1 cellular context compared by ENCODE assay signal in genomic region chr12:5204271-5204670, GRCh38.
A peak's percentile ranks its signal among the peaks of the same experiment; 100 is the strongest.
TF ChIP-seq lines count a peak whose summit lies in the region.

No MANE protein-coding gene starts in this region.

TF ChIP-seq in H1, 55 proteins besides CTCF, POLR2A, EP300 and RAD21 (continued from another document):
- TF ChIP-seq MAX (IDR thresholded peaks at IDR 0.05): peak; percentile 56
- no peak for TF ChIP-seq HDAC6 (IDR thresholded peaks at IDR 0.05; ENCODE audit: low read depth, low read length)
- peak; percentile 41; the same call in 1 of the 2 replicates for TF ChIP-seq BACH1 (IDR thresholded peaks at IDR 0.05; ENCODE audit: low read length)
- TF ChIP-seq EGR1 (IDR thresholded peaks at IDR 0.05; ENCODE audit: borderline replicate concordance, low read depth, low read length): peak; percentile 73; the same call in 1 of the 2 replicates
- no peak for TF ChIP-seq TEAD4 (IDR thresholded peaks at IDR 0.05; ENCODE audit: low read depth, low read length)
- TF ChIP-seq YY1 (IDR thresholded peaks at IDR 0.05; ENCODE audit: low read depth, low read length): no peak
- peak; percentile 90 for TF ChIP-seq TCF12 (IDR thresholded peaks at IDR 0.05; ENCODE audit: low read depth, low read length)
- TF ChIP-seq CTBP2 (IDR thresholded peaks at IDR 0.05; ENCODE audit: borderline replicate concordance, insufficient read depth, insufficient read length, low read length): peak; percentile 57
- no peak for TF ChIP-seq CREB1 (IDR thresholded peaks at IDR 0.05)
- TF ChIP-seq FOSL1 (IDR thresholded peaks at IDR 0.05; ENCODE audit: insufficient read depth, low read depth, low read length): no peak
- no peak for TF ChIP-seq CEBPB (IDR thresholded peaks at IDR 0.05; ENCODE audit: low read depth, low read length)
- no peak for TF ChIP-seq RBBP5 (IDR thresholded peaks at IDR 0.05; ENCODE audit: borderline replicate concordance, low read depth, low read length)
- no peak for TF ChIP-seq BCL11A (IDR thresholded peaks at IDR 0.05; ENCODE audit: low read depth in 2 of 2, low read length in 2 of 2)
- TF ChIP-seq BRCA1 (IDR thresholded peaks at IDR 0.05; ENCODE audit: low read depth, low read length): no peak
- no peak for TF ChIP-seq SP4 (IDR thresholded peaks at IDR 0.05; ENCODE audit: low read length)
- TF ChIP-seq NANOG (IDR thresholded peaks at IDR 0.05; ENCODE audit: insufficient read depth, low read depth, low read length, poor library complexity, severe bottlenecking): peak; percentile 15
- peak in 1 of 2 experiments; percentile 92; a peak in 2 of 4 replicates for TF ChIP-seq SIN3A (conservative IDR thresholded peaks at IDR 0.05 in 1 of 2, IDR thresholded peaks at IDR 0.05 in 1 of 2; ENCODE audit: low read depth in 1 of 2, low read length in 2 of 2)
- peak; percentile 57 to 71; a peak in 1 of 4 replicates for TF ChIP-seq HDAC2 (IDR thresholded peaks at IDR 0.05; ENCODE audit: borderline replicate concordance in 1 of 2, low read depth in 2 of 2, low read length in 2 of 2)
- no peak for TF ChIP-seq EZH2 (IDR thresholded peaks at IDR 0.05; ENCODE audit: low read depth, low read length, severe bottlenecking)
- no peak for TF ChIP-seq PHF8 (conservative IDR thresholded peaks at IDR 0.05; ENCODE audit: low read depth, low read length)
- no peak for TF ChIP-seq TBP (IDR thresholded peaks at IDR 0.05; ENCODE audit: low read depth, low read length)
- TF ChIP-seq CBX5 (IDR thresholded peaks at IDR 0.05; ENCODE audit: low read depth, low read length): no peak
- TF ChIP-seq GTF2F1 (IDR thresholded peaks at IDR 0.05; ENCODE audit: borderline replicate concordance, low read depth, low read length): no peak
- TF ChIP-seq ASH2L (IDR thresholded peaks at IDR 0.05; ENCODE audit: low read length): peak; percentile 33
